ENCODE assay signal across 22 cellular contexts in the genomic region with DNA sequence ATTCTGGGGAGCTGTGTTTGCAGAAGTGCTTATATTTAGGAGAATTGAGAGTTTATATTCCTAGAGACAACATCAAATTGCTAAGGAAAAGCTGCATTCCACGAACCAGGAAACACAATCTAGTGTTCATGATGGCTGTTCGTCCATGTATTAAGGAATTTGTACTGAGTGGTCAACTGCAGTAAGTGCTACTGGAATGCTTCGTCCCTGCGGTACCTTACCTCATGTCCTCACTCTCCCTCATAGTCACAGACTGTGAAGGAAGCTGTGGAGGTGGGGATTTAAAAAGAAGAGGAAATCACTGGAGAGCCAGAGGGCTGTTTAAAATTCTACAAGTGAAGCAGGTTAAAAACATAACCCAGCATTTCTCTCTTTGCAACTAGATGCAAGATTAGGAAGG.
"Had no signal": no experiment of that assay in that cellular context is flagged by ENCODE, and none has a peak within 500 bp of the region (broad histone marks: within the 10 kb centered on the region; RNA-seq: fewer than 3 reads in every experiment).

No MANE protein-coding gene starts in this region.

- H3K79me2 ChIP-seq: hepatocyte had no signal

- H3K4me3 ChIP-seq: esophagus squamous epithelium, gastroesophageal sphincter, hepatocyte, lung, ovary, prostate gland, sigmoid colon, skin epidermis, stomach had no signal

- H3K9me3 ChIP-seq: esophagus squamous epithelium, gastroesophageal sphincter, ovary, prostate gland, sigmoid colon, stomach had no signal

- H3K27me3 ChIP-seq: esophagus squamous epithelium, gastroesophageal sphincter, hepatocyte, ovary, sigmoid colon, stomach had no signal

- H2AFZ ChIP-seq: hepatocyte had no signal

- H3K36me3 ChIP-seq: esophagus squamous epithelium, gastroesophageal sphincter, ovary, prostate gland, sigmoid colon, stomach had no signal

- H3K4me1 ChIP-seq: esophagus squamous epithelium, prostate gland, sigmoid colon, stomach had no signal

- H3K4me2 ChIP-seq: hepatocyte had no signal

- H3K27ac ChIP-seq: epithelial cell of prostate, esophagus squamous epithelium, gastroesophageal sphincter, hepatocyte, ovary, prostate gland, sigmoid colon, skin epidermis, stomach had no signal

- DNase-seq: effector memory CD8-positive, alpha-beta T cell; esophagus squamous epithelium; foreskin fibroblast; left ventricle myocardium superior; mesenchymal stem cell; naive thymus-derived CD4-positive, alpha-beta T cell; nucleus accumbens; ovary; retina; sigmoid colon; stimulated activated CD4-positive, alpha-beta T cell treated with anti-CD3 and anti-CD28 coated beads, Interleukin-2, amount 100 ng/mL, for 24 hours; stimulated activated CD4-positive, alpha-beta T cell treated with anti-CD3 and anti-CD28 coated beads, Interleukin-4, amount 100 ng/mL, for 4 hours; stimulated activated naive B cell treated with anti-CD40 and anti-IgM and Interleukin-4, amounts not matched to agents 10 μg/mL and 1 μg/mL and 100 μg/mL, for 72 hours; stomach; substantia nigra; trophoblast cell had no signal

- ATAC-seq: effector memory CD8-positive, alpha-beta T cell; gastroesophageal sphincter; left ventricle myocardium superior; naive thymus-derived CD4-positive, alpha-beta T cell; stimulated activated naive B cell treated with anti-CD40 and anti-IgM and Interleukin-4, amounts not matched to agents 10 μg/mL and 1 μg/mL and 100 μg/mL, for 72 hours had no signal
